1 cellular context compared by ENCODE assay signal in genomic region chr3:23926736-23927135, GRCh38.
TF ChIP-seq lines count a peak whose summit lies in the region.

No MANE protein-coding gene starts in this region.

TF ChIP-seq in H1, 55 proteins besides CTCF, POLR2A, EP300 and RAD21:
- TF ChIP-seq GTF2F1 (IDR thresholded peaks at IDR 0.05; ENCODE audit: borderline replicate concordance, low read depth, low read length) (no peak), HDAC6 (IDR thresholded peaks at IDR 0.05; ENCODE audit: low read depth, low read length) (no peak), NRF1 (IDR thresholded peaks at IDR 0.05; ENCODE audit: low read depth, low read length) (no peak), SAP30 (IDR thresholded peaks at IDR 0.05; ENCODE audit: insufficient read depth, insufficient replicate concordance, low read length) (no peak), TEAD4 (IDR thresholded peaks at IDR 0.05; ENCODE audit: low read depth, low read length) (no peak), SUZ12 (IDR thresholded peaks at IDR 0.05; ENCODE audit: low read length) (no peak), SIX5 (IDR thresholded peaks at IDR 0.05; ENCODE audit: low read depth, low read length) (no peak), CHD1 (IDR thresholded peaks at IDR 0.05; ENCODE audit: low read depth, low read length) (no peak), BACH1 (IDR thresholded peaks at IDR 0.05; ENCODE audit: low read length) (no peak), JUND (IDR thresholded peaks at IDR 0.05; ENCODE audit: low read length) (no peak), ZNF274 (IDR thresholded peaks at IDR 0.05; ENCODE audit: borderline replicate concordance, extremely low read depth, low read length) (no peak), EGR1 (IDR thresholded peaks at IDR 0.05; ENCODE audit: borderline replicate concordance, low read depth, low read length) (no peak), MAFK (IDR thresholded peaks at IDR 0.05; ENCODE audit: low read depth, low read length) (no peak)
